In the genomic region with DNA sequence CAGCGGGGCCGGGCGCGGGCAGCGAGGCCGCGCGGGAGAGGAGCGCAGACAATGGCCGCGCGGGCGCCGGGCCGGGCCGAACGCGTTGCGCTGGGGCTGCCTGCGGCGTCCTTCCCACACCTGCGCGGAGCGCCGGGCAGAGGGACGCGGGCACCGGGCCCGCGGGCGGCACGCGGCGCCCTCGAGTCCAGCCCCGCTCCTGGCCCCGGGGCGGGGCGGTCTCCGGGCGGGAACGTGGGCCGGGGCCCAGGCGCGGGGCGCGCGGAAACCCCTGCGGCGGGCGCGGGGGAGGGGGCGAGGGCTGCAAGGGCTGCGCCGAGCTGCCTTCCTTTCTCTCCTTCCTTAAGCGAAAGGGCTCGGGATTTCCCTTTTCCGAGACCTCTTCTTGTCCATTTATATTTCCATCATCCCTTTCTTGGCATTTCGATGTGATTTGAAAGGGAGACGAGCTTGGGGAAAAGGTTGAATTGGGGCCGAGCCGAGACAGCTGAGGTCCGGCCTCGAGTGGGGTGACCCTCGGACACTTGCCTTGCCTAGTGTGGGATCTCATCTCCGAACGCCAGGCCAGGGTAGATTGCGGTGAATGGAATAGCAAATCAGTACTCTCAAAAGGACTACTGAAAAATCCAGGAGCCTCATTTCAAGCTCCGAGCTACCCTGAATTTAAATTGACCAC, we compare ENCODE assay signal across 8 cellular contexts. TPM values are rescaled to one million over a fixed set of nuclear protein-coding genes. Genes with fewer than 3 reads are reported as not detected.
DNase-seq lines count a peak whose midpoint lies in the region; ATAC-seq, FAIRE-seq and TF ChIP-seq lines count a peak whose summit lies in the region.

No MANE protein-coding gene starts in this region.

- H3K9ac ChIP-seq in smooth muscle cell (ENCODE audit: low read depth), result no peak overlapping the region

- TF ChIP-seq RAD21 in A549 (conservative IDR thresholded peaks at IDR 0.05 in 1 of 2, IDR thresholded peaks at IDR 0.05 in 1 of 2), result no peak

- DNase-seq in A549 (ENCODE audit: low read depth in 1 of 2, low spot score in 1 of 2) (no peak), GM12891 (ENCODE audit: insufficient read length, low spot score) (peak; percentile 33), NCI-H2171 treated with DMSO at 0.1 percent for 48 hours (lab: John Stamatoyannopoulos, UW) (peak; percentile 21), ascending aorta (ENCODE audit: low spot score in 2 of 2) (no peak), smooth muscle cell (lab: John Stamatoyannopoulos, UW; ENCODE audit: unreplicated experiment) (no peak), NCI-H774 (lab: John Stamatoyannopoulos, UW) (no peak)

- H3F3A ChIP-seq in smooth muscle cell (ENCODE audit: low read depth), result no peaks in the 10 kb centered on the region

- peak overlapping the region; percentile 88 for H3K4me3 ChIP-seq in A549
- H3K4me3 ChIP-seq in ascending aorta, result peak overlapping the region; percentile 71 to 94
- peak overlapping the region; percentile 81 for H3K4me3 ChIP-seq in iPS-18c (ENCODE audit: insufficient read depth, low read depth, low read length)
- peak overlapping the region; percentile 81 for H3K4me3 ChIP-seq in smooth muscle cell

- ATAC-seq in A549 (peak in 1 of 2 experiments; percentile 73; a peak in 5 of 6 replicates), HG02763 (IDR thresholded peaks at IDR 0.05; ENCODE audit: unreplicated experiment) (peak; percentile 27)

- no peak for TF ChIP-seq EP300 in A549 (IDR thresholded peaks at IDR 0.05)

- no peaks in the 10 kb centered on the region for H3K9me3 ChIP-seq in A549
- no peaks in the 10 kb centered on the region for H3K9me3 ChIP-seq in ascending aorta
- H3K9me3 ChIP-seq in iPS-18c (ENCODE audit: control insufficient read depth, insufficient read depth, low read length), result no peaks in the 10 kb centered on the region
- no peaks in the 10 kb centered on the region for H3K9me3 ChIP-seq in smooth muscle cell (replicated peaks; ENCODE audit: low read depth)

- TF ChIP-seq CTCF in A549 (IDR thresholded peaks at IDR 0.05) (no peak), ascending aorta (IDR thresholded peaks at IDR 0.05) (no peak), smooth muscle cell (IDR thresholded peaks at IDR 0.05; ENCODE audit: borderline replicate concordance, insufficient read depth, poor library complexity, severe bottlenecking) (no peak)

- no peaks in the 10 kb centered on the region for H4K20me1 ChIP-seq in smooth muscle cell (ENCODE audit: low read depth)

- H3K36me3 ChIP-seq in ascending aorta, result no peaks in the 10 kb centered on the region
- H3K36me3 ChIP-seq in smooth muscle cell (ENCODE audit: low read depth), result no peaks in the 10 kb centered on the region

- H3K27ac ChIP-seq in A549 (peak overlapping the region; percentile 74 to 92), ascending aorta (no peak overlapping the region), smooth muscle cell (ENCODE audit: low read depth) (no peak overlapping the region)

- CTCF ChIA-PET in A549 (lab: Yijun Ruan, JAX), result interaction anchor here (1.0 to 1.2 kb wide), 2 partner anchors 8 to 11 kb away, joined by 3 read pairs; no protein-coding TSS in a partner anchor

- no peaks in the 10 kb centered on the region for H3K79me2 ChIP-seq in smooth muscle cell (ENCODE audit: low read depth)

- TF ChIP-seq POLR2A in A549 (IDR thresholded peaks at IDR 0.05; ENCODE audit: low read length) (no peak), GM12891 (IDR thresholded peaks at IDR 0.05; ENCODE audit: low read depth, low read length) (no peak)

- WGBS in A549 (ENCODE audit: missing lambda C conversion rate), result 9% methylated on average over 21 of the region's 69 CpGs
- WGBS in smooth muscle cell (ENCODE audit: low lambda C conversion rate), result 1% methylated on average over 40 of the region's 69 CpGs

- peak overlapping the region; percentile 81 for H2AFZ ChIP-seq in smooth muscle cell (ENCODE audit: low read depth)

- H3K4me1 ChIP-seq in A549 (peaks cover 16% of the 10 kb centered on the region; the same call in 2 of the 3 replicates), ascending aorta (peaks cover 0 to 4% of the 10 kb centered on the region in 2 donors), smooth muscle cell (ENCODE audit: low read depth) (peaks cover 6% of the 10 kb centered on the region)

- no peaks in the 10 kb centered on the region for H3K27me3 ChIP-seq in ascending aorta
- peaks cover 18% of the 10 kb centered on the region for H3K27me3 ChIP-seq in smooth muscle cell (ENCODE audit: low read depth)

- FAIRE-seq in A549 (lab: Jason Lieb, UNC), result no peak
- FAIRE-seq in GM12891 (lab: Jason Lieb, UNC), result peak; percentile 78

- intact Hi-C loops in ascending aorta (cut with DNase I), result loop anchor here (1.0 kb wide), 1 partner anchor 40 kb away; a partner anchor contains a TSS

- POLR2A ChIA-PET in A549 (lab: Yijun Ruan, JAX), result no interaction called here

- H3K4me2 ChIP-seq in A549 (peak overlapping the region; percentile 74), smooth muscle cell (peak overlapping the region; percentile 99)

TF ChIP-seq in A549, 52 proteins besides CTCF, POLR2A, EP300 and RAD21:
- no peak for TF ChIP-seq ZNF302 (CRISPR knock-in tag; IDR thresholded peaks at IDR 0.05)
- no peak for TF ChIP-seq GATA3 (IDR thresholded peaks at IDR 0.05; ENCODE audit: borderline replicate concordance)
- no peak for TF ChIP-seq NPAS2 (CRISPR knock-in tag; IDR thresholded peaks at IDR 0.05; ENCODE audit: borderline replicate concordance)
- no peak for TF ChIP-seq ZFP36 (IDR thresholded peaks at IDR 0.05; ENCODE audit: borderline replicate concordance, partially characterized antibody)
- TF ChIP-seq PHF8 (IDR thresholded peaks at IDR 0.05; ENCODE audit: borderline replicate concordance, low read depth), result no peak

TF ChIP-seq in GM12891, 5 proteins besides CTCF, POLR2A, EP300 and RAD21:
- TF ChIP-seq TAF1 (IDR thresholded peaks at IDR 0.05; ENCODE audit: low read depth, low read length) (no peak), PAX5 (IDR thresholded peaks at IDR 0.05; ENCODE audit: insufficient read depth, low read length, severe bottlenecking) (no peak), POU2F2 (IDR thresholded peaks at IDR 0.05; ENCODE audit: low read depth, low read length) (no peak), SPI1 (IDR thresholded peaks at IDR 0.05; ENCODE audit: low read depth, low read length) (no peak), POLR2AphosphoS5 (IDR thresholded peaks at IDR 0.05; ENCODE audit: low read depth, low read length) (no peak)
TF ChIP-seq in GM12891: peak in this region for 0.

RNA-seq across cellular contexts. Expression of a gene that starts 0.7 kb away (rescaled TPM):
- 19.6 and 22.9 TPM in 2 replicates for polyA plus RNA-seq in A549 (2011; rRNA removed)
- 5.0 and 7.0 TPM in 2 replicates for polyA plus RNA-seq in A549 (2012; cell fraction: cytosol; rRNA removed)
- 2.3 and 2.9 TPM in 2 replicates for polyA plus RNA-seq in A549 (2012; cell fraction: nucleus; rRNA removed)
- polyA plus RNA-seq in A549 (2017; fragmentation: RNase III; extraction: RNeasy Plus Mini Kit Qiagen cat#74134 plus additional on column Dnase treatment), result 10.1 to 11.0 TPM (median 10.8 TPM) in 3 replicates
- 8.4 and 10.5 TPM in 2 replicates for polyA minus RNA-seq in A549 (2011; rRNA and poly(A)+ RNA removed)
- 5.7 TPM for polyA plus RNA-seq in GM12891 (2012; ENCODE audit: low read depth, missing spikeins)
- total RNA-seq in ascending aorta, result 1.9 TPM
- 1.1 and 2.9 TPM in 2 replicates for total RNA-seq in smooth muscle cell
- 1.2 and 2.3 TPM in 2 replicates for polyA plus RNA-seq in smooth muscle cell

RNA-seq across cellular contexts. Expression of a gene that starts 40.0 kb away (rescaled TPM):
- polyA plus RNA-seq in A549 (2011; rRNA removed) (4.0 and 5.1 TPM in 2 replicates), A549 (2017; fragmentation: RNase III; extraction: RNeasy Plus Mini Kit Qiagen cat#74134 plus additional on column Dnase treatment) (3.9 to 4.4 TPM (median 4.3 TPM) in 3 replicates), smooth muscle cell (0.74 and 0.86 TPM in 2 replicates)
- 1.1 TPM in 2 replicates for polyA plus RNA-seq in A549 (2012; cell fraction: cytosol; rRNA removed)
- 0.48 and 1.4 TPM in 2 replicates for polyA plus RNA-seq in A549 (2012; cell fraction: nucleus; rRNA removed)
- polyA minus RNA-seq in A549 (2011; rRNA and poly(A)+ RNA removed), result 0.78 and 1.1 TPM in 2 replicates
- polyA plus RNA-seq in GM12891 (2012; ENCODE audit: low read depth, missing spikeins), result 2.8 TPM
- total RNA-seq in ascending aorta (not detected), smooth muscle cell (0.45 and 1.4 TPM in 2 replicates)

RNA-seq across cellular contexts. Expression of a gene that starts 40.1 kb away (rescaled TPM):
- polyA plus RNA-seq in A549 (2011; rRNA removed) (0.07 and 0.31 TPM in 2 replicates), A549 (2017; fragmentation: RNase III; extraction: RNeasy Plus Mini Kit Qiagen cat#74134 plus additional on column Dnase treatment) (0.30 to 0.35 TPM (median 0.34 TPM) in 3 replicates), smooth muscle cell (not detected in 2 replicates)
- polyA plus RNA-seq in A549 (2012; cell fraction: cytosol; rRNA removed), result 0.12 and 0.13 TPM in 2 replicates
- 0.05 and 0.06 TPM in 2 replicates for polyA plus RNA-seq in A549 (2012; cell fraction: nucleus; rRNA removed)
- not detected in 2 replicates for polyA minus RNA-seq in A549 (2011; rRNA and poly(A)+ RNA removed)
- polyA plus RNA-seq in GM12891 (2012; ENCODE audit: low read depth, missing spikeins), result not detected
- total RNA-seq in ascending aorta (not detected), smooth muscle cell (0.13 and 0.45 TPM in 2 replicates)

Comparison
In these comparisons a context has a peak if more than half of its experiments do, and no peak if none do; other contexts are left out.
1. DNase-seq: peak in GM12891 (single experiment) and NCI-H2171 treated with DMSO at 0.1 percent for 48 hours (single experiment); none in A549 (0 of 2), ascending aorta (0 of 2), smooth muscle cell (single experiment) and NCI-H774 (single experiment).
2. H3K27ac ChIP-seq: peak in A549 (2 of 2); none in ascending aorta (0 of 2) and smooth muscle cell (single experiment).
3. Peak in every context shown above with its lines, with median percentiles within 50 percentile points of each other: H3K4me3 ChIP-seq.